15 cellular contexts compared by ENCODE assay signal in the genomic region with DNA sequence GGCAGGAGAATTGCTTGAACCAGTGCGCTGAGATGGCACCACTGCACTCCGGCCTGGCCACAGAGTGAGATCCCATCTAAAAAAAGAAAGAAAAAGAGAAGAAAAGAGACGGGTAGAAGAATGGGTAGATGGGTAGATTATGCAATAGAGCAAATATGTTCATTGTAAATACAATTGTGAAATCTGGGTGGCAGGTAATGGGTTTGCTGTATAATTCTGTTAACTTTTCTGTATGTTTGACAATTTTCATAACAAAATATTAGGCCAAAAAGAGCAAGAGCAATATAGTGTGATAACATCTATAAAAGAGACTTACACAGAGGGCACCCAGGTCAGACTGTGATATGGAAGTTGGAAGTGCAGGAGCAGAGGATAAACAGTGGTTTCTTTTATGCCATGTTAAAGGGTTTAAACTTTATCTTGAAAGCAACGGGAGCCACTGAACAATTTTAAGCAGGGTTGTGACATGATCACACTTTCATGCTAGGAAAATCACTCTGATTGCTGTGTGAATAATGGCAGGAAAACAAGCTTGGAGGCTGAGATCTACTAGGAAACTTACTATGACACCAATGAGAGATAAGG. TPM values are rescaled to one million over a fixed set of nuclear protein-coding genes. Genes with fewer than 3 reads are reported as not detected.
DNase-seq lines count a peak whose midpoint lies in the region; ATAC-seq, FAIRE-seq and TF ChIP-seq lines count a peak whose summit lies in the region.
"Had no signal": no experiment of that assay in that cellular context is flagged by ENCODE, and none has a peak within 500 bp of the region (broad histone marks: within the 10 kb centered on the region; RNA-seq: fewer than 3 reads in every experiment).

No MANE protein-coding gene starts in this region.

- POLR2A ChIA-PET in PC-9 (lab: Charles Lee; ENCODE audit: unreplicated experiment), result interaction anchor here (0.6 kb wide), 1 partner anchor 100 kb away, joined by 4 read pairs; no protein-coding TSS in a partner anchor
- POLR2A ChIA-PET in GM10248 (lab: Yijun Ruan, JAX), result no interaction called here

- TF ChIP-seq CTCF in PC-9 (conservative IDR thresholded peaks at IDR 0.05) (no peak), osteoblast (IDR thresholded peaks at IDR 0.05; ENCODE audit: extremely low read depth, low read depth, low read length) (no peak), GM10248 (IDR thresholded peaks at IDR 0.05; ENCODE audit: control extremely low read depth, extremely low read depth, low read depth, missing control alignments) (no peak)

- no peaks in the 10 kb centered on the region for H3K36me3 ChIP-seq in PC-9 (ENCODE audit: low read depth)
- H3K36me3 ChIP-seq in osteoblast (ENCODE audit: insufficient read depth, low read length), result no peaks in the 10 kb centered on the region

- H3K27me3 ChIP-seq in PC-9 (ENCODE audit: insufficient read depth, low read depth) (no peaks in the 10 kb centered on the region), osteoblast (ENCODE audit: insufficient read depth, low read length) (no peaks in the 10 kb centered on the region)

- H3K4me2 ChIP-seq in PC-9, result peak overlapping the region; percentile 14
- no peak overlapping the region for H3K4me2 ChIP-seq in osteoblast (ENCODE audit: insufficient read depth, low read length)
- H3K4me2 ChIP-seq: GM23338, KMS-11 had no signal

- DNase-seq in H54 (ENCODE audit: insufficient read length, low spot score) (no peak), PC-9 (no peak), left colon (no peak), osteoblast (ENCODE audit: insufficient read length, low spot score, missing footprints) (no peak), GM10248 (ENCODE audit: extremely low spot score) (no peak)
- DNase-seq: CD8-positive, alpha-beta T cell; COR-L47; DMS153; DMS79 treated with DMSO at 0.1 percent for 48 hours; EL; H9 had no signal

- intact Hi-C loops in PC-9 (cut with micrococcal nuclease; ENCODE audit: unreplicated experiment), result loop anchor here (5.0 to 10.0 kb wide), 2 partner anchors 278 to 755 kb away; no protein-coding TSS in a partner anchor
- intact Hi-C loops in left colon (cut with DNase I, micrococcal nuclease), result loop anchor here in 1 of 2 donors (5.0 kb wide), 1 partner anchor 120 kb away; no protein-coding TSS in a partner anchor

- CTCF ChIA-PET in PC-9 (lab: Charles Lee), result interaction anchor here (1.9 kb wide), 1 partner anchor 118 kb away, joined by 7 read pairs; no protein-coding TSS in a partner anchor
- CTCF ChIA-PET in GM10248 (lab: Yijun Ruan, JAX), result interaction anchor here (0.6 to 3.6 kb wide), 9 partner anchors 9 to 445 kb away, joined by 3 to 24 read pairs (median 3); no protein-coding TSS in a partner anchor

- no peaks in the 10 kb centered on the region for H4K20me1 ChIP-seq in PC-9 (ENCODE audit: insufficient read depth)
- no peaks in the 10 kb centered on the region for H4K20me1 ChIP-seq in osteoblast (ENCODE audit: insufficient read depth, low read length)

- H3K9me2 ChIP-seq in PC-9 (ENCODE audit: insufficient read depth), result no peaks in the 10 kb centered on the region

- BruUV-seq in PC-9 (replicated peaks; lab: Mats Ljungman, UMichigan), result no TSS peak

- ATAC-seq in left colon (peak; percentile 48), HG03571 (IDR thresholded peaks at IDR 0.05; ENCODE audit: unreplicated experiment) (no peak), GM21737 (IDR thresholded peaks at IDR 0.05; ENCODE audit: unreplicated experiment) (no peak)
- ATAC-seq: GM23338 had no signal

- no peak overlapping the region for H3K4me3 ChIP-seq in PC-9
- no peak overlapping the region for H3K4me3 ChIP-seq in osteoblast (ENCODE audit: insufficient read depth, low read length)
- H3K4me3 ChIP-seq: GM23338 had no signal

- TF ChIP-seq POLR2A in H54 (IDR thresholded peaks at IDR 0.05; ENCODE audit: low read depth, low read length), result no peak

- FAIRE-seq in H54 (lab: Jason Lieb, UNC), result peak; percentile 87

- H2AFZ ChIP-seq in PC-9 (0 out of 2 replicates have a peak overlapping the region, but pooled peaks have one; percentile 63), osteoblast (ENCODE audit: low read length) (peak overlapping the region; percentile 18)
- H2AFZ ChIP-seq: GM23338 had no signal

- H3K9me3 ChIP-seq in PC-9 (ENCODE audit: insufficient read depth, low read depth) (no peaks in the 10 kb centered on the region), osteoblast (ENCODE audit: low read depth, low read length) (no peaks in the 10 kb centered on the region)

- H3K27ac ChIP-seq in PC-9 (no peak overlapping the region), osteoblast (ENCODE audit: low read depth, low read length) (no peak overlapping the region)
- H3K27ac ChIP-seq: KMS-11 had no signal

- H3K79me2 ChIP-seq in PC-9 (ENCODE audit: low read depth) (no peaks in the 10 kb centered on the region), osteoblast (ENCODE audit: insufficient read depth, low read length) (no peaks in the 10 kb centered on the region)

- H3F3A ChIP-seq in PC-9 (ENCODE audit: insufficient read depth, low read depth), result peaks cover 10% of the 10 kb centered on the region; the same call in 1 of the 2 replicates

- H3K4me1 ChIP-seq in PC-9 (replicated peaks; ENCODE audit: insufficient read depth) (peaks cover 15% of the 10 kb centered on the region), osteoblast (ENCODE audit: insufficient read depth, low read length) (peaks cover 3% of the 10 kb centered on the region)

RNA-seq across cellular contexts. Expression of a gene that starts 6.7 kb away (rescaled TPM):
- total RNA-seq in PC-9 (2021) (0.83 and 2.2 TPM in 2 replicates), left colon (1 to 10 TPM; 3.2 to 5.1 TPM), osteoblast (0.29 and 0.36 TPM in 2 replicates)

RNA-seq across cellular contexts. Expression of a gene that starts 24.3 kb away (rescaled TPM):
- 35.8 and 42.0 TPM in 2 replicates for total RNA-seq in PC-9 (2021)
- 10 to 100 TPM; 21.9 to 23.6 TPM for total RNA-seq in left colon
- 42.1 and 43.4 TPM in 2 replicates for total RNA-seq in osteoblast
